6 cellular contexts compared by ENCODE assay signal in the genomic region with DNA sequence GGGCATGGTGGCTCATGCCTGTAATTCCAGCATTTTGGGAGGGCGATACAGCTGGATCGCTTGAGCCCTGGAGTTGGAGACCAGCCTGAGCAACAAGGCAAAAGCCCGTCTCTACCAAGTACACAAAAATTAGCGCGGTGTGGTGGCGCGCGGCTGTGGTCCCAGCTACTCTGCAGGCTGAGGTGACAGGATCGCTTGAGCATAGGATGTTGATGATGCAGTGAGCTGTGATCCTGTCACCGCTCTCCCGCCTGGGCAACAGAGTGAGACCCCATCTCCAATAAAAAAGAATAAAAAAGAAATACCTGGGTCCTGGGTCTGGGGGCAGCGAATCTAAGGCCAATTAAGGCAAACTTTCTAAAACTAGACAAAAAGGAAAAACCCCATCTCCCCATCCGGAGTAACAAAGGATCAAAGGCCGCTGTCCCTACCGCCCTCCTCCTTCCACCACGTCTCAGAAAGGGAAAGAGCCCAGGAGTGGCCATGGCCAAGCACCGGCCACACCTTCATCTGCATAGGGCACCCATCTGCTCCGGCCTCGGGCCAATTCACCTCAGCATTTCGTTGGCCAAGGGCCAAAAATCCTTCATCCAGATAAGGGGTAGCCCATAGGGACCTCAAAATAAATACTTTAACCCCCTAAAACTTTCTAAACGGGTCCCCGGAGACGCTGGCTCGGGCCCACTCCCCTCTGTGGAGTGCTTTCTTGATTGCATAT. TPM values are rescaled to one million over a fixed set of nuclear protein-coding genes. Genes with fewer than 3 reads are reported as not detected.
DNase-seq lines count a peak whose midpoint lies in the region; ATAC-seq and TF ChIP-seq lines count a peak whose summit lies in the region.

No MANE protein-coding gene starts in this region.

- H3K9me3 ChIP-seq in muscle layer of duodenum (ENCODE audit: control insufficient read depth in 1 of 2, low read length in 2 of 2) = no peaks in the 10 kb centered on the region

- peak overlapping the region; percentile 98 for H3K27ac ChIP-seq in muscle layer of duodenum (ENCODE audit: low read length)

- peaks cover 0 to 7% of the 10 kb centered on the region in 2 donors for H3K4me1 ChIP-seq in muscle layer of duodenum (ENCODE audit: control insufficient read depth in 1 of 2, insufficient read depth in 2 of 2, low read length in 2 of 2)

- H3K27me3 ChIP-seq in muscle layer of duodenum (ENCODE audit: low read depth, low read length) = no peaks in the 10 kb centered on the region

- no peaks in the 10 kb centered on the region for H3K9me3 Mint-ChIP-seq in brain

- H3K4me3 Mint-ChIP-seq in brain = peak overlapping the region; percentile 96 to 99 (median 97)

- no peak for ATAC-seq in HG03342 (IDR thresholded peaks at IDR 0.05; ENCODE audit: unreplicated experiment)

- H3K4me1 Mint-ChIP-seq in brain = peaks cover 43% of the 10 kb centered on the region

- peak overlapping the region; percentile 92 to 94 for H3K4me3 ChIP-seq in muscle layer of duodenum (ENCODE audit: low read depth in 1 of 2, low read length in 2 of 2)

- peaks cover 0 to 4% of the 10 kb centered on the region in 2 donors for H3K36me3 ChIP-seq in muscle layer of duodenum (ENCODE audit: control insufficient read depth in 1 of 2, insufficient read depth in 2 of 2, low read length in 2 of 2)

- no peak for TF ChIP-seq CTCF in brain (conservative IDR thresholded peaks at IDR 0.05)

- DNase-seq in CMK (ENCODE audit: low read depth) = peak; percentile 12
- peak; percentile 5 for DNase-seq in HS-5 (ENCODE audit: low read depth)
- no peak for DNase-seq in activated CD4-positive, CD25-positive, alpha-beta regulatory T cell (lab: John Stamatoyannopoulos, UW)

- peaks cover 5% of the 10 kb centered on the region for H3K27me3 Mint-ChIP-seq in brain

- peak overlapping the region; percentile 96 to 98 (median 98) for H3K27ac Mint-ChIP-seq in brain

- peaks cover 37% of the 10 kb centered on the region for H3K36me3 Mint-ChIP-seq in brain

RNA-seq across cellular contexts. Expression of a gene that starts 0.8 kb away (rescaled TPM):
- 4.1 TPM for polyA plus RNA-seq in brain (ENCODE audit: insufficient read depth, low read depth, low replicate concordance)

RNA-seq across cellular contexts. Expression of a gene that starts 26.6 kb away (rescaled TPM):
- 0.78 TPM for polyA plus RNA-seq in brain (ENCODE audit: insufficient read depth, low read depth, low replicate concordance)

RNA-seq across cellular contexts. Expression of a gene that starts 39.2 kb away (rescaled TPM):
- 5.0 TPM for polyA plus RNA-seq in brain (ENCODE audit: insufficient read depth, low read depth, low replicate concordance)

Comparison
In these comparisons a context has a peak if more than half of its experiments do, and no peak if none do; other contexts are left out.
1. DNase-seq: peak in CMK (single experiment) and HS-5 (single experiment); none in activated CD4-positive, CD25-positive, alpha-beta regulatory T cell (0 of 4).